15 cellular contexts compared by ENCODE assay signal in the genomic region with DNA sequence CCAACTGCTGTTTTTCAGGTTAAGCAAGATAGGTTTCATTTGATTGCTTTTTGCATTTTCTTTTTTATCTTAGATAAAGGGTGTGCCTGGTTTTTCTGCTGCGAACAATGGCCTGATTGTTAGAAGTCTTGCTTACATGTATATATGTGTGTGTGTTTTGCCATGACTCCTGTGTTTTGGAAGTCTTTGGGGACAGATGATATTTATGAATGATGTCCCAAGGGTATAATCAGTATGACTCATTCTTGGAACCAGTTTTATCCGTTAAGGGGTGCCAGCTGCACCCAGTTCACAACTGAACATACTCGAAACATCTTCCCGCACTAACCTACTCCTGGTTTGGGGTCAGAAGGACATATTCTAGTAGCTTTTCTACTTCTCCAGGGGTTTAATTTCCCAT.
DNase-seq lines count a peak whose midpoint lies in the region; ATAC-seq and TF ChIP-seq lines count a peak whose summit lies in the region.
"Had no signal": no experiment of that assay in that cellular context is flagged by ENCODE, and none has a peak within 500 bp of the region (broad histone marks: within the 10 kb centered on the region; RNA-seq: fewer than 3 reads in every experiment).

No MANE protein-coding gene starts in this region.

- no peaks in the 10 kb centered on the region for H3K79me1 ChIP-seq in mesenchymal stem cell (replicated peaks; ENCODE audit: low read length, poor library complexity, severe bottlenecking)

- CTCF ChIA-PET in activated naive CD4-positive, alpha-beta T cell treated with anti-CD3 and anti-CD28 coated beads for 36 hours (lab: Charles Lee): no interaction called here

- no peak overlapping the region for H3K4me2 ChIP-seq in DND-41 (ENCODE audit: insufficient read depth, low read length)
- no peak overlapping the region for H3K4me2 ChIP-seq in mesenchymal stem cell (ENCODE audit: low read length, poor library complexity, severe bottlenecking)

- peaks cover 7% of the 10 kb centered on the region for H3K36me3 Mint-ChIP-seq in activated naive CD4-positive, alpha-beta T cell treated with anti-CD3 and anti-CD28 coated beads for 36 hours (ENCODE audit: low read depth)
- H3K36me3 Mint-ChIP-seq: WTC11 had no signal

- H3K4me3 Mint-ChIP-seq in activated naive CD4-positive, alpha-beta T cell treated with anti-CD3 and anti-CD28 coated beads for 36 hours: no peak overlapping the region
- H3K4me3 Mint-ChIP-seq: dendritic cell treated with granulocyte-macrophage colony-stimulating factor and Interleukin-4, amounts not matched to agents 40 ng/mL and 50 ng/mL, for 4 days; WTC11 had no signal

- no peaks in the 10 kb centered on the region for H3K79me2 ChIP-seq in DND-41 (ENCODE audit: insufficient read depth, low read length)

- no peak overlapping the region for H2BK12ac ChIP-seq in mesenchymal stem cell (ENCODE audit: low read length in 2 of 2)

- DNase-seq in DND-41 (peak; percentile 26), LHCN-M2 (ENCODE audit: low read depth) (peak; percentile 88), amniotic epithelial cell (ENCODE audit: low read depth) (peak; percentile 46), mesenchymal stem cell (peak; percentile 17), NCI-H128 (lab: John Stamatoyannopoulos, UW; ENCODE audit: unreplicated experiment) (no peak), GM03348 (ENCODE audit: low spot score) (no peak)
- DNase-seq in activated naive CD4-positive, alpha-beta T cell treated with anti-CD3 and anti-CD28 coated beads for 36 hours: no peak
- DNase-seq in activated CD4-positive, alpha-beta T cell treated with anti-CD3 and anti-CD28 coated beads for 1 hour: no peak
- DNase-seq: activated naive CD4-positive, alpha-beta T cell treated with Interleukin-2 at 50 U/mL for 16 hours; DMS53; NCI-H1930; retina had no signal

- no peaks in the 10 kb centered on the region for H3K9me3 ChIP-seq in DND-41 (ENCODE audit: insufficient read depth, low read length, severe bottlenecking)
- H3K9me3 ChIP-seq in mesenchymal stem cell (ENCODE audit: control insufficient read depth, low read length): no peaks in the 10 kb centered on the region
- H3K9me3 ChIP-seq: vagina had no signal

- H4K8ac ChIP-seq in mesenchymal stem cell (ENCODE audit: low read length): no peak overlapping the region

- H3K36me3 ChIP-seq in DND-41 (ENCODE audit: insufficient read depth, low read length): no peaks in the 10 kb centered on the region
- H3K36me3 ChIP-seq in mesenchymal stem cell (ENCODE audit: control insufficient read depth in 1 of 2, insufficient read depth in 2 of 2, low read depth in 1 of 2, low read length in 2 of 2): peaks cover 0 to 3% of the 10 kb centered on the region in 2 experiments
- H3K36me3 ChIP-seq: vagina had no signal

- H3K27me3 Mint-ChIP-seq in activated naive CD4-positive, alpha-beta T cell treated with anti-CD3 and anti-CD28 coated beads for 36 hours (ENCODE audit: low read depth): peaks cover 1% of the 10 kb centered on the region
- H3K27me3 Mint-ChIP-seq: dendritic cell treated with granulocyte-macrophage colony-stimulating factor and Interleukin-4, amounts not matched to agents 40 ng/mL and 50 ng/mL, for 4 days had no signal

- H4K91ac ChIP-seq in mesenchymal stem cell (ENCODE audit: low read length): no peak overlapping the region

- no peak overlapping the region for H2AK5ac ChIP-seq in mesenchymal stem cell (ENCODE audit: low read length, severe bottlenecking)

- H3K27me3 ChIP-seq in DND-41 (ENCODE audit: insufficient read depth, low read length, poor library complexity) (no peaks in the 10 kb centered on the region), mesenchymal stem cell (ENCODE audit: control insufficient read depth in 1 of 2, insufficient read depth in 1 of 2, low read length in 2 of 2) (no peaks in the 10 kb centered on the region)
- H3K27me3 ChIP-seq: vagina had no signal

- H3K4me3 ChIP-seq in DND-41 (ENCODE audit: low read depth in 1 of 2, low read length in 2 of 2) (no peak overlapping the region), mesenchymal stem cell (ENCODE audit: insufficient read depth in 1 of 2, low read depth in 1 of 2, low read length in 2 of 2) (no peak overlapping the region)
- H3K4me3 ChIP-seq: vagina had no signal

- no peak overlapping the region for H3K18ac ChIP-seq in mesenchymal stem cell (ENCODE audit: low read depth in 1 of 2, low read length in 2 of 2)

- H2AFZ ChIP-seq in DND-41 (ENCODE audit: low read depth, low read length): no peak overlapping the region
- no peak overlapping the region for H2AFZ ChIP-seq in mesenchymal stem cell (ENCODE audit: low read depth, low read length)

- intact Hi-C loops in activated naive CD4-positive, alpha-beta T cell treated with anti-CD3 and anti-CD28 coated beads for 36 hours (cut with micrococcal nuclease): no loop called here

- no peak overlapping the region for H3K27ac Mint-ChIP-seq in activated naive CD4-positive, alpha-beta T cell treated with anti-CD3 and anti-CD28 coated beads for 36 hours
- H3K27ac Mint-ChIP-seq: dendritic cell treated with granulocyte-macrophage colony-stimulating factor and Interleukin-4, amounts not matched to agents 40 ng/mL and 50 ng/mL, for 4 days; WTC11 had no signal

- H3K23ac ChIP-seq in mesenchymal stem cell (ENCODE audit: low read length in 2 of 2): no peak overlapping the region

- H3K4me1 ChIP-seq in DND-41 (ENCODE audit: insufficient read depth, low read length) (peaks cover 36% of the 10 kb centered on the region), mesenchymal stem cell (ENCODE audit: control insufficient read depth, insufficient read depth, low read depth, low read length) (no peaks in the 10 kb centered on the region)

- peaks cover 14% of the 10 kb centered on the region for H3K4me1 Mint-ChIP-seq in activated naive CD4-positive, alpha-beta T cell treated with anti-CD3 and anti-CD28 coated beads for 36 hours (ENCODE audit: low read depth)

- no peaks in the 10 kb centered on the region for H4K20me1 ChIP-seq in DND-41 (ENCODE audit: insufficient read depth, low read length)

- H2BK5ac ChIP-seq in mesenchymal stem cell (ENCODE audit: low read depth, low read length, poor library complexity, severe bottlenecking): no peak overlapping the region

- H2BK120ac ChIP-seq in mesenchymal stem cell (ENCODE audit: low read depth, low read length): no peak overlapping the region

- peak overlapping the region; percentile 47 for H3K27ac ChIP-seq in DND-41 (ENCODE audit: low read length)
- H3K27ac ChIP-seq in mesenchymal stem cell (ENCODE audit: low read length, poor library complexity, severe bottlenecking): no peak overlapping the region
- H3K27ac ChIP-seq: vagina had no signal

- 94% methylated on average over 1 of the region's 4 CpGs for WGBS in mesenchymal stem cell

- peaks cover 11% of the 10 kb centered on the region for H3K9me3 Mint-ChIP-seq in activated naive CD4-positive, alpha-beta T cell treated with anti-CD3 and anti-CD28 coated beads for 36 hours

- no peak for TF ChIP-seq CTCF in DND-41 (IDR thresholded peaks at IDR 0.05; ENCODE audit: borderline replicate concordance, extremely low read depth, low read length, poor library complexity, severe bottlenecking)

- ATAC-seq in DND-41 (ENCODE audit: insufficient read depth, low read depth): peak; percentile 70

- no peak overlapping the region for H2BK15ac ChIP-seq in mesenchymal stem cell (ENCODE audit: low read depth, poor library complexity, severe bottlenecking)

- H3K4ac ChIP-seq in mesenchymal stem cell (ENCODE audit: low read depth in 1 of 2, low read length in 2 of 2): no peak overlapping the region

- no peak overlapping the region for H3K14ac ChIP-seq in mesenchymal stem cell (ENCODE audit: low read length in 2 of 2)

- H3K9ac ChIP-seq in DND-41 (ENCODE audit: low read depth, low read length) (no peak overlapping the region; the same call in 1 of the 2 replicates), mesenchymal stem cell (ENCODE audit: low read length) (no peak overlapping the region)

Comparison
In these comparisons a context has a peak if more than half of its experiments do, and no peak if none do; other contexts are left out.
1. DNase-seq: peak in DND-41 (single experiment), LHCN-M2 (single experiment), amniotic epithelial cell (single experiment) and mesenchymal stem cell (single experiment); none in NCI-H128 (single experiment), GM03348 (single experiment), activated naive CD4-positive, alpha-beta T cell treated with anti-CD3 and anti-CD28 coated beads for 36 hours (single experiment) and activated CD4-positive, alpha-beta T cell treated with anti-CD3 and anti-CD28 coated beads for 1 hour (single experiment).